In the genomic region with DNA sequence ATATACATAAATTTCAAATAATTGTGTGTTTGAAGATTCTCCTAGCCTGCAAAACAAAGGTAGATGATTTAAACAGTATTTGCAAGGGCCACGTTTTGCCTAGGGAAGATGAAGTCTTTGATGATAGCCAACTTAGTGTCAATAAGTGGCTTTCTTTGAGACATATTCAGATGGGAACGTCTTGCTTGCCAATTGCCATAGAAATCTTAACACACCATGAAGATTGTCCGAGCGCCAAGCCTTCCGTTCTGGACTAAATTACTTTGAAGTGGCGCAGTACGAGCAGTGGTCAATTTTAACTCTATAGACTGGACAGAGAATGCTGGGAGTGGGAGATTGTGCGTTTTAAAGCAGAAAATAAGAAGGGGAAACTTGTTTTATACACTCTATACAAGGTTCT, we compare ENCODE assay signal across 16 cellular contexts. TPM values are rescaled to one million over a fixed set of nuclear protein-coding genes. Genes with fewer than 3 reads are reported as not detected.
"Had no signal": no experiment of that assay in that cellular context is flagged by ENCODE, and none has a peak within 500 bp of the region (broad histone marks: within the 10 kb centered on the region; RNA-seq: fewer than 3 reads in every experiment).

No MANE protein-coding gene starts in this region.

- H3K27ac ChIP-seq: neutrophil had no signal

- H3K9me3 ChIP-seq: neutrophil had no signal

- H3K36me3 Mint-ChIP-seq: activated naive CD8-positive, alpha-beta T cell treated with anti-CD3 and anti-CD28 coated beads for 36 hours; stimulated activated effector memory CD8-positive, alpha-beta T cell treated with anti-CD3 and anti-CD28 coated beads, Interleukin-12 subunit alpha, Interleukin-12 subunit beta, amount 100 ng/mL, for 72 hours had no signal

- ATAC-seq: activated CD8-positive, alpha-beta T cell treated with anti-CD3 and anti-CD28 coated beads, Interleukin-2, amount 10 ng/mL, durations not matched to agents 7 days and 5 days; left colon; stimulated activated effector memory CD8-positive, alpha-beta T cell treated with anti-CD3 and anti-CD28 coated beads, Interleukin-12 subunit alpha, Interleukin-12 subunit beta, amount 100 ng/mL, for 72 hours had no signal

- H3K27ac Mint-ChIP-seq: activated B cell treated with CpG ODN at 0.5 μM for 24 hours; activated CD8-positive, alpha-beta T cell treated with anti-CD3 and anti-CD28 coated beads, Interleukin-2, amount 10 ng/mL, durations not matched to agents 7 days and 5 days; activated naive CD8-positive, alpha-beta T cell treated with anti-CD3 and anti-CD28 coated beads for 36 hours; stimulated activated effector memory CD8-positive, alpha-beta T cell treated with anti-CD3 and anti-CD28 coated beads, Interleukin-12 subunit alpha, Interleukin-12 subunit beta, amount 100 ng/mL, for 72 hours had no signal

- H3K36me3 ChIP-seq: neutrophil had no signal

- H3K4me3 Mint-ChIP-seq: activated B cell treated with CpG ODN at 0.5 μM for 24 hours; activated CD8-positive, alpha-beta T cell treated with anti-CD3 and anti-CD28 coated beads, Interleukin-2, amount 10 ng/mL, durations not matched to agents 7 days and 5 days; activated naive CD8-positive, alpha-beta T cell treated with anti-CD3 and anti-CD28 coated beads for 36 hours; stimulated activated effector memory CD8-positive, alpha-beta T cell treated with anti-CD3 and anti-CD28 coated beads, Interleukin-12 subunit alpha, Interleukin-12 subunit beta, amount 100 ng/mL, for 72 hours had no signal

- DNase-seq: activated B cell treated with CpG ODN at 0.5 μM for 24 hours; activated CD4-positive, alpha-beta T cell treated with anti-CD3 and anti-CD28 coated beads for 48 hours; activated CD8-positive, alpha-beta memory T cell treated with anti-CD3 and anti-CD28 coated beads, Interleukin-2, amount 50 U/mL, for 4 hours; activated CD8-positive, alpha-beta T cell treated with anti-CD3 and anti-CD28 coated beads, Interleukin-2, amount 10 ng/mL, durations not matched to agents 7 days and 5 days; activated gamma-delta T cell; activated naive CD8-positive, alpha-beta T cell treated with anti-CD3 and anti-CD28 coated beads for 36 hours; activated T-cell treated with anti-CD3 and anti-CD28 coated beads, Interleukin-2, amount 50 U/mL, for 48 hours; cerebellar nuclear complex; dermis blood vessel endothelial cell; left colon; mammary epithelial cell; naive B cell; posterior cingulate gyrus; T-helper 2 cell had no signal

- H3K9me3 Mint-ChIP-seq: activated B cell treated with CpG ODN at 0.5 μM for 24 hours; activated naive CD8-positive, alpha-beta T cell treated with anti-CD3 and anti-CD28 coated beads for 36 hours; stimulated activated effector memory CD8-positive, alpha-beta T cell treated with anti-CD3 and anti-CD28 coated beads, Interleukin-12 subunit alpha, Interleukin-12 subunit beta, amount 100 ng/mL, for 72 hours had no signal

RNA-seq across cellular contexts. Expression of a gene that starts 9.9 kb away (rescaled TPM):
- total RNA-seq: activated B cell treated with CpG ODN at 0.5 μM for 24 hours; activated CD8-positive, alpha-beta T cell treated with anti-CD3 and anti-CD28 coated beads, Interleukin-2, amount 10 ng/mL, durations not matched to agents 7 days and 5 days; activated naive CD8-positive, alpha-beta T cell treated with anti-CD3 and anti-CD28 coated beads for 36 hours; left colon; mammary epithelial cell had no signal

RNA-seq across cellular contexts. Expression of a gene that starts 19.9 kb away (rescaled TPM):
- total RNA-seq: activated B cell treated with CpG ODN at 0.5 μM for 24 hours; activated CD8-positive, alpha-beta T cell treated with anti-CD3 and anti-CD28 coated beads, Interleukin-2, amount 10 ng/mL, durations not matched to agents 7 days and 5 days; activated naive CD8-positive, alpha-beta T cell treated with anti-CD3 and anti-CD28 coated beads for 36 hours; dermis blood vessel endothelial cell had no signal
